Comparison of ENCODE assay signal across 11 cellular contexts in genomic region chr2:239911630-239912071, GRCh38.
DNase-seq lines count a peak whose midpoint lies in the region; ATAC-seq and TF ChIP-seq lines count a peak whose summit lies in the region.
"Had no signal": no experiment of that assay in that cellular context is flagged by ENCODE, and none has a peak within 500 bp of the region (broad histone marks: within the 10 kb centered on the region; RNA-seq: fewer than 3 reads in every experiment).

No MANE protein-coding gene starts in this region.

- H3K27me3 Mint-ChIP-seq in activated CD4-positive, alpha-beta T cell treated with anti-CD3 and anti-CD28 coated beads, Interleukin-2, amount 10 ng/mL, durations not matched to agents 7 days and 5 days = no peaks in the 10 kb centered on the region
- H3K27me3 Mint-ChIP-seq in activated CD8-positive, alpha-beta T cell treated with anti-CD3 and anti-CD28 coated beads, Interleukin-2, amount 10 ng/mL, durations not matched to agents 7 days and 5 days (ENCODE audit: low read depth) = no peaks in the 10 kb centered on the region

- TF ChIP-seq CTCF in suprapubic skin (IDR thresholded peaks at IDR 0.05) (no peak), foreskin fibroblast (IDR thresholded peaks at IDR 0.05; ENCODE audit: low read depth, low read length) (no peak)

- peaks cover 40% of the 10 kb centered on the region for H3K4me1 Mint-ChIP-seq in activated CD4-positive, alpha-beta T cell treated with anti-CD3 and anti-CD28 coated beads, Interleukin-2, amount 10 ng/mL, durations not matched to agents 7 days and 5 days
- peaks cover 14% of the 10 kb centered on the region for H3K4me1 Mint-ChIP-seq in activated CD8-positive, alpha-beta T cell treated with anti-CD3 and anti-CD28 coated beads, Interleukin-2, amount 10 ng/mL, durations not matched to agents 7 days and 5 days (ENCODE audit: low read depth)

- no peaks in the 10 kb centered on the region for H3K27me3 ChIP-seq in suprapubic skin
- H3K27me3 ChIP-seq: body of pancreas had no signal

- no peaks in the 10 kb centered on the region for H3K36me3 ChIP-seq in suprapubic skin

- POLR2A ChIA-PET in activated CD4-positive, alpha-beta T cell treated with anti-CD3 and anti-CD28 coated beads, Interleukin-2, amount 10 ng/mL, durations not matched to agents 7 days and 5 days (lab: Charles Lee) = no interaction called here
- POLR2A ChIA-PET in activated CD8-positive, alpha-beta T cell treated with anti-CD3 and anti-CD28 coated beads, Interleukin-2, amount 10 ng/mL, durations not matched to agents 7 days and 5 days (lab: Charles Lee) = no interaction called here

- no peak for TF ChIP-seq EP300 in suprapubic skin (IDR thresholded peaks at IDR 0.05)

- WGBS in suprapubic skin = 46% methylated on average over 8 of the region's 8 CpGs

- peaks cover 1% of the 10 kb centered on the region for H3K9me3 ChIP-seq in suprapubic skin

- peak overlapping the region; percentile 75 for H3K27ac ChIP-seq in suprapubic skin
- H3K27ac ChIP-seq: KMS-11 had no signal

- H3K27ac Mint-ChIP-seq in activated CD4-positive, alpha-beta T cell treated with anti-CD3 and anti-CD28 coated beads, Interleukin-2, amount 10 ng/mL, durations not matched to agents 7 days and 5 days = no peak overlapping the region
- peak overlapping the region; percentile 88 for H3K27ac Mint-ChIP-seq in activated CD8-positive, alpha-beta T cell treated with anti-CD3 and anti-CD28 coated beads, Interleukin-2, amount 10 ng/mL, durations not matched to agents 7 days and 5 days

- peak overlapping the region; percentile 56 for H3K4me3 Mint-ChIP-seq in activated CD4-positive, alpha-beta T cell treated with anti-CD3 and anti-CD28 coated beads, Interleukin-2, amount 10 ng/mL, durations not matched to agents 7 days and 5 days
- H3K4me3 Mint-ChIP-seq in activated CD8-positive, alpha-beta T cell treated with anti-CD3 and anti-CD28 coated beads, Interleukin-2, amount 10 ng/mL, durations not matched to agents 7 days and 5 days = no peak overlapping the region

- CTCF ChIA-PET in activated CD4-positive, alpha-beta T cell treated with anti-CD3 and anti-CD28 coated beads, Interleukin-2, amount 10 ng/mL, durations not matched to agents 7 days and 5 days (lab: Charles Lee) = interaction anchor here (1.1 to 1.9 kb wide), 3 partner anchors 10 to 23 kb away, joined by 3 to 5 read pairs (median 3); no protein-coding TSS in a partner anchor
- CTCF ChIA-PET in activated CD8-positive, alpha-beta T cell treated with anti-CD3 and anti-CD28 coated beads, Interleukin-2, amount 10 ng/mL, durations not matched to agents 7 days and 5 days (lab: Charles Lee) = no interaction called here

- H3K4me3 ChIP-seq in suprapubic skin = no peak overlapping the region
- H3K4me3 ChIP-seq in foreskin fibroblast (ENCODE audit: low read depth in 1 of 2, low read length in 2 of 2) = no peak overlapping the region
- H3K4me3 ChIP-seq: body of pancreas had no signal

- H3K9me3 Mint-ChIP-seq in activated CD4-positive, alpha-beta T cell treated with anti-CD3 and anti-CD28 coated beads, Interleukin-2, amount 10 ng/mL, durations not matched to agents 7 days and 5 days = peaks cover 14% of the 10 kb centered on the region
- H3K9me3 Mint-ChIP-seq in activated CD8-positive, alpha-beta T cell treated with anti-CD3 and anti-CD28 coated beads, Interleukin-2, amount 10 ng/mL, durations not matched to agents 7 days and 5 days (ENCODE audit: insufficient read depth) = no peaks in the 10 kb centered on the region

- ATAC-seq in activated CD8-positive, alpha-beta T cell treated with anti-CD3 and anti-CD28 coated beads, Interleukin-2, amount 10 ng/mL, durations not matched to agents 7 days and 5 days = no peak
- ATAC-seq in left lobe of liver (peak; percentile 55), HG03196 (IDR thresholded peaks at IDR 0.05; ENCODE audit: unreplicated experiment) (no peak)

- peaks cover 13% of the 10 kb centered on the region for H3K36me3 Mint-ChIP-seq in activated CD4-positive, alpha-beta T cell treated with anti-CD3 and anti-CD28 coated beads, Interleukin-2, amount 10 ng/mL, durations not matched to agents 7 days and 5 days (ENCODE audit: low read depth)
- H3K36me3 Mint-ChIP-seq in activated CD8-positive, alpha-beta T cell treated with anti-CD3 and anti-CD28 coated beads, Interleukin-2, amount 10 ng/mL, durations not matched to agents 7 days and 5 days (ENCODE audit: low read depth) = no peaks in the 10 kb centered on the region

- peaks cover 17% of the 10 kb centered on the region for H3K4me1 ChIP-seq in suprapubic skin
- H3K4me1 ChIP-seq: body of pancreas had no signal

- no peak for TF ChIP-seq POLR2A in suprapubic skin (IDR thresholded peaks at IDR 0.05)

- no peak for DNase-seq in activated CD4-positive, alpha-beta T cell treated with anti-CD3 and anti-CD28 coated beads, Interleukin-2, amount 10 ng/mL, durations not matched to agents 7 days and 5 days
- DNase-seq in activated CD4-positive, alpha-beta T cell treated with anti-CD3 and anti-CD28 coated beads, Interleukin-2, amount 50 U/mL, for 4 hours = no peak
- no peak for DNase-seq in activated CD8-positive, alpha-beta T cell treated with anti-CD3 and anti-CD28 coated beads, Interleukin-2, amount 10 ng/mL, durations not matched to agents 7 days and 5 days
- DNase-seq in left lobe of liver (ENCODE audit: low spot score) (no peak), suprapubic skin (ENCODE audit: low spot score in 2 of 2) (no peak), foreskin fibroblast (no peak), D341Med (ENCODE audit: low spot score) (no peak)
- DNase-seq: NCI-H226 had no signal
